1 cellular context compared by ENCODE assay signal in genomic region chr14:20667957-20668356, GRCh38.
TF ChIP-seq lines count a peak whose summit lies in the region.

No MANE protein-coding gene starts in this region.

TF ChIP-seq in GM12878, 131 proteins besides CTCF, POLR2A, EP300 and RAD21 (continued from another document):
- peak; percentile 74; the same call in 1 of the 2 replicates for TF ChIP-seq TCF3 (IDR thresholded peaks at IDR 0.05; ENCODE audit: borderline replicate concordance, insufficient read depth, low read depth, low read length)
- TF ChIP-seq ZNF217 (IDR thresholded peaks at IDR 0.05) = 0 out of 2 replicates have a peak, but pooled peaks have one; percentile 19
- peak; percentile 92 for TF ChIP-seq SPI1 (IDR thresholded peaks at IDR 0.05; ENCODE audit: borderline replicate concordance, insufficient read depth, low read depth, low read length)
- TF ChIP-seq PML (IDR thresholded peaks at IDR 0.05; ENCODE audit: low read length) = no peak
- TF ChIP-seq NKRF (conservative IDR thresholded peaks at IDR 0.05) = 0 out of 2 replicates have a peak, but pooled peaks have one; percentile 25
- TF ChIP-seq KAT2A (conservative IDR thresholded peaks at IDR 0.05; ENCODE audit: control insufficient read depth, low read depth, low read length) = no peak
- TF ChIP-seq GATAD2B (conservative IDR thresholded peaks at IDR 0.05; ENCODE audit: low read depth) = 0 out of 2 replicates have a peak, but pooled peaks have one; percentile 28
- TF ChIP-seq RELB (IDR thresholded peaks at IDR 0.05; ENCODE audit: low read depth) = peak; percentile 45; the same call in 1 of the 2 replicates
- TF ChIP-seq JUNB (IDR thresholded peaks at IDR 0.05) = peak; percentile 89
- TF ChIP-seq ATF7 (IDR thresholded peaks at IDR 0.05; ENCODE audit: low read depth) = peak; percentile 57; the same call in 1 of the 2 replicates
- TF ChIP-seq BHLHE40 (IDR thresholded peaks at IDR 0.05; ENCODE audit: borderline replicate concordance in 1 of 2, low read depth in 2 of 2, low read length in 1 of 2) = peak in 1 of 2 experiments; percentile 13; a peak in 1 of 4 replicates
- TF ChIP-seq NFIC (IDR thresholded peaks at IDR 0.05; ENCODE audit: low read depth, low read length) = peak; percentile 85; the same call in 1 of the 2 replicates
- TF ChIP-seq SMARCA5 (IDR thresholded peaks at IDR 0.05) = peak; percentile 35; the same call in 1 of the 2 replicates
- TF ChIP-seq POLR2AphosphoS5 (IDR thresholded peaks at IDR 0.05; ENCODE audit: low read length) = peak; percentile 56; the same call in 1 of the 2 replicates
- peak; percentile 78 for TF ChIP-seq CREM (IDR thresholded peaks at IDR 0.05; ENCODE audit: low read depth)
- peak; percentile 94 for TF ChIP-seq EED (IDR thresholded peaks at IDR 0.05; ENCODE audit: low read depth)
- TF ChIP-seq, protein P1, sequence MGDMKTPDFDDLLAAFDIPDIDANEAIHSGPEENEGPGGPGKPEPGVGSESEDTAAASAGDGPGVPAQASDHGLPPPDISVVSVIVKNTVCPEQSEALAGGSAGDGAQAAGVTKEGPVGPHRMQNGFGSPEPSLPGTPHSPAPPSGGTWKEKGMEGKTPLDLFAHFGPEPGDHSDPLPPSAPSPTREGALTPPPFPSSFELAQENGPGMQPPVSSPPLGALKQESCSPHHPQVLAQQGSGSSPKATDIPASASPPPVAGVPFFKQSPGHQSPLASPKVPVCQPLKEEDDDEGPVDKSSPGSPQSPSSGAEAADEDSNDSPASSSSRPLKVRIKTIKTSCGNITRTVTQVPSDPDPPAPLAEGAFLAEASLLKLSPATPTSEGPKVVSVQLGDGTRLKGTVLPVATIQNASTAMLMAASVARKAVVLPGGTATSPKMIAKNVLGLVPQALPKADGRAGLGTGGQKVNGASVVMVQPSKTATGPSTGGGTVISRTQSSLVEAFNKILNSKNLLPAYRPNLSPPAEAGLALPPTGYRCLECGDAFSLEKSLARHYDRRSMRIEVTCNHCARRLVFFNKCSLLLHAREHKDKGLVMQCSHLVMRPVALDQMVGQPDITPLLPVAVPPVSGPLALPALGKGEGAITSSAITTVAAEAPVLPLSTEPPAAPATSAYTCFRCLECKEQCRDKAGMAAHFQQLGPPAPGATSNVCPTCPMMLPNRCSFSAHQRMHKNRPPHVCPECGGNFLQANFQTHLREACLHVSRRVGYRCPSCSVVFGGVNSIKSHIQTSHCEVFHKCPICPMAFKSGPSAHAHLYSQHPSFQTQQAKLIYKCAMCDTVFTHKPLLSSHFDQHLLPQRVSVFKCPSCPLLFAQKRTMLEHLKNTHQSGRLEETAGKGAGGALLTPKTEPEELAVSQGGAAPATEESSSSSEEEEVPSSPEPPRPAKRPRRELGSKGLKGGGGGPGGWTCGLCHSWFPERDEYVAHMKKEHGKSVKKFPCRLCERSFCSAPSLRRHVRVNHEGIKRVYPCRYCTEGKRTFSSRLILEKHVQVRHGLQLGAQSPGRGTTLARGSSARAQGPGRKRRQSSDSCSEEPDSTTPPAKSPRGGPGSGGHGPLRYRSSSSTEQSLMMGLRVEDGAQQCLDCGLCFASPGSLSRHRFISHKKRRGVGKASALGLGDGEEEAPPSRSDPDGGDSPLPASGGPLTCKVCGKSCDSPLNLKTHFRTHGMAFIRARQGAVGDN (IDR thresholded peaks at IDR 0.05) = peak; percentile 86
- TF ChIP-seq IKZF2 (IDR thresholded peaks at IDR 0.05) = peak; percentile 81 to 84
- TF ChIP-seq, protein P2, sequence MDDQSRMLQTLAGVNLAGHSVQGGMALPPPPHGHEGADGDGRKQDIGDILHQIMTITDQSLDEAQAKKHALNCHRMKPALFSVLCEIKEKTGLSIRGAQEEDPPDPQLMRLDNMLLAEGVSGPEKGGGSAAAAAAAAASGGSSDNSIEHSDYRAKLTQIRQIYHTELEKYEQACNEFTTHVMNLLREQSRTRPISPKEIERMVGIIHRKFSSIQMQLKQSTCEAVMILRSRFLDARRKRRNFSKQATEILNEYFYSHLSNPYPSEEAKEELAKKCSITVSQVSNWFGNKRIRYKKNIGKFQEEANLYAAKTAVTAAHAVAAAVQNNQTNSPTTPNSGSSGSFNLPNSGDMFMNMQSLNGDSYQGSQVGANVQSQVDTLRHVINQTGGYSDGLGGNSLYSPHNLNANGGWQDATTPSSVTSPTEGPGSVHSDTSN (IDR thresholded peaks at IDR 0.05; ENCODE audit: insufficient replicate concordance, low read depth, low read length) = peak; percentile 88
- TF ChIP-seq MYC (IDR thresholded peaks at IDR 0.05; ENCODE audit: insufficient read depth, insufficient read length, insufficient replicate concordance, low read length, severe bottlenecking) = no peak
- TF ChIP-seq CBFB (IDR thresholded peaks at IDR 0.05; ENCODE audit: low read depth) = peak; percentile 60; the same call in 1 of the 2 replicates
- TF ChIP-seq, protein P3, sequence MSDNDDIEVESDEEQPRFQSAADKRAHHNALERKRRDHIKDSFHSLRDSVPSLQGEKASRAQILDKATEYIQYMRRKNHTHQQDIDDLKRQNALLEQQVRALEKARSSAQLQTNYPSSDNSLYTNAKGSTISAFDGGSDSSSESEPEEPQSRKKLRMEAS (IDR thresholded peaks at IDR 0.05; ENCODE audit: low read depth, low read length) = 0 out of 2 replicates have a peak, but pooled peaks have one; percentile 5
- TF ChIP-seq SRF (IDR thresholded peaks at IDR 0.05; ENCODE audit: low read depth in 2 of 2, low read length in 2 of 2) = 0 out of 4 replicates have a peak, but pooled peaks of 1 of the 2 experiments have one; percentile 32
- TF ChIP-seq IKZF1 (conservative IDR thresholded peaks at IDR 0.05) = peak; percentile 79
- TF ChIP-seq CUX1 (IDR thresholded peaks at IDR 0.05; ENCODE audit: insufficient replicate concordance, low read depth, low read length) = no peak
- peak; percentile 59; the same call in 1 of the 2 replicates for TF ChIP-seq FOXM1 (IDR thresholded peaks at IDR 0.05; ENCODE audit: low read depth, low read length)
- TF ChIP-seq TCF12 (IDR thresholded peaks at IDR 0.05; ENCODE audit: low read depth, low read length) = peak; percentile 85
- peak; percentile 63; the same call in 1 of the 2 replicates for TF ChIP-seq PAX5 (IDR thresholded peaks at IDR 0.05; ENCODE audit: borderline replicate concordance, low read depth, low read length)
- TF ChIP-seq JUND (IDR thresholded peaks at IDR 0.05; ENCODE audit: low read depth, low read length) = 0 out of 2 replicates have a peak, but pooled peaks have one; percentile 26
- peak; percentile 93 for TF ChIP-seq YY1 (IDR thresholded peaks at IDR 0.05; ENCODE audit: low read depth, low read length)
- no peak for TF ChIP-seq MEF2A (IDR thresholded peaks at IDR 0.05; ENCODE audit: insufficient read depth, low read depth, low read length)
- TF ChIP-seq WRNIP1 (IDR thresholded peaks at IDR 0.05; ENCODE audit: borderline replicate concordance, low read depth, low read length) = no peak
- TF ChIP-seq PKNOX1 (IDR thresholded peaks at IDR 0.05) = peak; percentile 95
- TF ChIP-seq RB1 (IDR thresholded peaks at IDR 0.05; ENCODE audit: borderline replicate concordance) = no peak
- 0 out of 2 replicates have a peak, but pooled peaks have one; percentile 21 for TF ChIP-seq NR2F1 (conservative IDR thresholded peaks at IDR 0.05)
- 0 out of 2 replicates have a peak, but pooled peaks have one; percentile 18 for TF ChIP-seq CBX5 (IDR thresholded peaks at IDR 0.05; ENCODE audit: low read depth)
- TF ChIP-seq SP1 (IDR thresholded peaks at IDR 0.05; ENCODE audit: low read depth, low read length) = peak; percentile 48
- no peak for TF ChIP-seq NFYA (IDR thresholded peaks at IDR 0.05; ENCODE audit: borderline replicate concordance, low read depth, low read length)
- peak; percentile 84; the same call in 1 of the 2 replicates for TF ChIP-seq DPF2 (IDR thresholded peaks at IDR 0.05)
- peak; percentile 83 for TF ChIP-seq RUNX3 (IDR thresholded peaks at IDR 0.05; ENCODE audit: low read length)
- TF ChIP-seq RCOR1 (conservative IDR thresholded peaks at IDR 0.05; ENCODE audit: low read depth, low read length) = 0 out of 2 replicates have a peak, but pooled peaks have one; percentile 41
- TF ChIP-seq LARP7 (IDR thresholded peaks at IDR 0.05) = no peak
- TF ChIP-seq IRF4 (IDR thresholded peaks at IDR 0.05; ENCODE audit: low read depth, low read length) = peak; percentile 96
- TF ChIP-seq ETV6 (conservative IDR thresholded peaks at IDR 0.05 in 1 of 2, IDR thresholded peaks at IDR 0.05 in 1 of 2; ENCODE audit: borderline replicate concordance in 1 of 2, low read depth in 1 of 2) = peak in 1 of 2 experiments; percentile 95; a peak in 2 of 4 replicates
- no peak for TF ChIP-seq YBX1 (IDR thresholded peaks at IDR 0.05)
- TF ChIP-seq MTA2 (IDR thresholded peaks at IDR 0.05; ENCODE audit: low read depth) = peak; percentile 51; the same call in 1 of the 2 replicates
- peak; percentile 36; the same call in 1 of the 3 replicates for TF ChIP-seq POU2F2 (IDR thresholded peaks at IDR 0.05; ENCODE audit: borderline replicate concordance, low read depth, low read length)
TF ChIP-seq in GM12878: peak in this region for 38.
